26 cellular contexts compared by ENCODE assay signal in the genomic region with DNA sequence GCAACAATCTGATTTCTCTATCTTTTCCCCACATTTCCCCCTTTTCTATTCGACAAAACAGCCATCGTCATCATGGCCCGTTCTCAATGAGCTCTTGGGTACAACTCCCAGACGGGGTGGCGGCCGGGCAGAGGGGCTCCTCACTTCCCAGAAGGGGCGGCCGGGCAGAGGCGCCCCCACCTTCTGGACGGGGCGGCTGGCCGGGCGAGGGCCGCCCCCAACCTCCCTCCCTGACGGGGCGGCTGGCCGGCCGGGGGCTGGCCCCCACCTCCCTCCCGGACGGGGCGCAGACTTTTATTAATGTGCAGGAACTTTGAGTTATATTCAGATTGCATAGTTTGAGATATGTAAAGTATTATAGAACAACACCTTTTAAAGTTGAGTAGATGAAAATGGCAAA.
"Had no signal": no experiment of that assay in that cellular context is flagged by ENCODE, and none has a peak within 500 bp of the region (broad histone marks: within the 10 kb centered on the region; RNA-seq: fewer than 3 reads in every experiment).

No MANE protein-coding gene starts in this region.

- H3K27me3 ChIP-seq: colonic mucosa, esophagus muscularis mucosa, esophagus squamous epithelium, foreskin keratinocyte, gastrocnemius medialis, gastroesophageal sphincter, heart left ventricle, heart right ventricle had no signal

- H3K27ac ChIP-seq: colonic mucosa, coronary artery, dorsolateral prefrontal cortex, epithelial cell of prostate, esophagus muscularis mucosa, esophagus squamous epithelium, foreskin keratinocyte, gastrocnemius medialis, gastroesophageal sphincter, heart left ventricle, heart right ventricle had no signal

- FAIRE-seq: colon, endometrium, endothelial cell of umbilical vein, frontal cortex had no signal

- H3K4me3 ChIP-seq: colonic mucosa, coronary artery, dorsolateral prefrontal cortex, esophagus muscularis mucosa, esophagus squamous epithelium, gastrocnemius medialis, gastroesophageal sphincter, heart left ventricle, heart right ventricle had no signal

- H3K36me3 ChIP-seq: colonic mucosa, esophagus muscularis mucosa, esophagus squamous epithelium, gastrocnemius medialis, gastroesophageal sphincter, heart left ventricle, heart right ventricle had no signal

- H3K27ac Mint-ChIP-seq: dendritic cell treated with granulocyte-macrophage colony-stimulating factor and Interleukin-4, amounts not matched to agents 40 ng/mL and 50 ng/mL, for 4 days had no signal

- ATAC-seq: esophagus mucosa, foreskin keratinocyte, gastrocnemius medialis, gastroesophageal sphincter, heart left ventricle, heart right ventricle had no signal

- DNase-seq: colonic mucosa; cortex of kidney; dermis blood vessel endothelial cell; dorsolateral prefrontal cortex; effector CD4-positive, alpha-beta T cell; effector CD8-positive, alpha-beta T cell; effector memory CD4-positive, alpha-beta T cell; erythroblast; esophagus squamous epithelium; foreskin fibroblast; foreskin keratinocyte; foreskin melanocyte; gastrocnemius medialis; head of caudate nucleus; heart left ventricle; heart right ventricle had no signal

- H3K4me3 Mint-ChIP-seq: dendritic cell treated with granulocyte-macrophage colony-stimulating factor and Interleukin-4, amounts not matched to agents 40 ng/mL and 50 ng/mL, for 4 days had no signal

- H3K4me1 ChIP-seq: colonic mucosa, esophagus muscularis mucosa, esophagus squamous epithelium, gastrocnemius medialis, gastroesophageal sphincter had no signal

- H3K27me3 Mint-ChIP-seq: dendritic cell treated with granulocyte-macrophage colony-stimulating factor and Interleukin-4, amounts not matched to agents 40 ng/mL and 50 ng/mL, for 4 days had no signal

- H3K9me3 ChIP-seq: colonic mucosa, esophagus muscularis mucosa, esophagus squamous epithelium, gastrocnemius medialis, gastroesophageal sphincter, heart left ventricle, heart right ventricle had no signal

- H3K9me3 Mint-ChIP-seq: dendritic cell treated with granulocyte-macrophage colony-stimulating factor and Interleukin-4, amounts not matched to agents 40 ng/mL and 50 ng/mL, for 4 days had no signal
